Comparison of ENCODE assay signal across 16 cellular contexts in genomic region chr14:69664190-69664742, GRCh38. TPM values are rescaled to one million over a fixed set of nuclear protein-coding genes. Genes with fewer than 3 reads are reported as not detected.
DNase-seq lines count a peak whose midpoint lies in the region; ATAC-seq and TF ChIP-seq lines count a peak whose summit lies in the region.
"Had no signal": no experiment of that assay in that cellular context is flagged by ENCODE, and none has a peak within 500 bp of the region (broad histone marks: within the 10 kb centered on the region; RNA-seq: fewer than 3 reads in every experiment).

No MANE protein-coding gene starts in this region.

- no peak overlapping the region for H2AFZ ChIP-seq in OCI-LY1 (ENCODE audit: low read length)

- no peaks in the 10 kb centered on the region for H3K9me2 ChIP-seq in OCI-LY1 (ENCODE audit: low read depth, low read length)

- TF ChIP-seq CTCF in CD14-positive monocyte (IDR thresholded peaks at IDR 0.05), result no peak
- no peak for TF ChIP-seq CTCF in OCI-LY1 (IDR thresholded peaks at IDR 0.05; ENCODE audit: low read length)
- TF ChIP-seq CTCF in gastrocnemius medialis (IDR thresholded peaks at IDR 0.05 in 4 of 5, conservative IDR thresholded peaks at IDR 0.05 in 1 of 5), result no peak

- H3K27me3 Mint-ChIP-seq in CD14-positive monocyte (ENCODE audit: low read depth in 3 of 3), result no peaks in the 10 kb centered on the region

- intact Hi-C loops in CD14-positive monocyte (cut with micrococcal nuclease) (no loop called here), right cardiac atrium (cut with DNase I) (no loop called here), gastrocnemius medialis (cut with DNase I; ENCODE audit: low total_unique reads) (no loop called here), posterior vena cava (cut with DNase I) (loop anchor here in 1 of 2 donors (10.0 kb wide), 1 partner anchor 51 kb away; no protein-coding TSS in a partner anchor)

- H3K27ac ChIP-seq in OCI-LY1 (ENCODE audit: low read depth, low read length, poor library complexity, severe bottlenecking) (peak overlapping the region; percentile 83), right cardiac atrium (ENCODE audit: low read length) (peak overlapping the region; percentile 64), gastrocnemius medialis (peak overlapping the region; percentile 62 to 66 (median 64))
- H3K27ac ChIP-seq: epithelial cell of prostate had no signal

- H3K4me2 ChIP-seq in OCI-LY1 (ENCODE audit: low read length), result peak overlapping the region; percentile 24; the same call in 1 of the 2 replicates

- H3K9ac ChIP-seq in OCI-LY1 (ENCODE audit: low read length), result no peak overlapping the region

- in situ Hi-C loops in gastrocnemius medialis (cut with MboI; ENCODE audit: low sequenced_read_pairs in 4 of 4), result no loop called here

- no peaks in the 10 kb centered on the region for H3F3A ChIP-seq in OCI-LY1 (ENCODE audit: insufficient read depth, low read length)

- peaks cover 55% of the 10 kb centered on the region for H3K4me1 Mint-ChIP-seq in CD14-positive monocyte

- H3K36me3 Mint-ChIP-seq in CD14-positive monocyte, result peaks cover 48 to 68% of the 10 kb centered on the region in 2 donors

- H3K79me2 ChIP-seq in OCI-LY1 (ENCODE audit: insufficient read depth, low read length), result peaks cover 63% of the 10 kb centered on the region

- no peak overlapping the region for H3K4me3 Mint-ChIP-seq in CD14-positive monocyte

- no peaks in the 10 kb centered on the region for H3K27me3 ChIP-seq in OCI-LY1 (ENCODE audit: insufficient read depth, low read length)
- H3K27me3 ChIP-seq in right cardiac atrium (ENCODE audit: control insufficient read depth, insufficient read depth), result no peaks in the 10 kb centered on the region
- no peaks in the 10 kb centered on the region for H3K27me3 ChIP-seq in gastrocnemius medialis

- TF ChIP-seq POLR2A in gastrocnemius medialis (IDR thresholded peaks at IDR 0.05), result no peak

- ATAC-seq in right cardiac atrium (no peak), gastrocnemius medialis (peak; percentile 40 to 55), HG02678 (IDR thresholded peaks at IDR 0.05; ENCODE audit: unreplicated experiment) (no peak)
- ATAC-seq: HCT116 had no signal

- peak overlapping the region in 6 of 7 donors; percentile 7 to 86 (median 62) for H3K27ac Mint-ChIP-seq in CD14-positive monocyte

- no peaks in the 10 kb centered on the region for H3K9me3 ChIP-seq in OCI-LY1 (ENCODE audit: low read length)
- H3K9me3 ChIP-seq in right cardiac atrium (ENCODE audit: control insufficient read depth, low read length), result no peaks in the 10 kb centered on the region
- no peaks in the 10 kb centered on the region for H3K9me3 ChIP-seq in gastrocnemius medialis

- peaks cover 49% of the 10 kb centered on the region for H3K36me3 ChIP-seq in OCI-LY1 (ENCODE audit: insufficient read depth, low read length)
- peaks cover 0 to 6% of the 10 kb centered on the region in 2 donors for H3K36me3 ChIP-seq in gastrocnemius medialis

- H3K4me1 ChIP-seq in OCI-LY1 (ENCODE audit: insufficient read depth, low read length, severe bottlenecking) (peaks cover 88% of the 10 kb centered on the region), right cardiac atrium (ENCODE audit: control insufficient read depth, insufficient read depth, low read length) (peaks cover 35% of the 10 kb centered on the region), gastrocnemius medialis (peaks cover 64 to 73% of the 10 kb centered on the region in 2 donors)

- H4K20me1 ChIP-seq in OCI-LY1 (ENCODE audit: insufficient read depth, low read length), result no peaks in the 10 kb centered on the region

- DNase-seq in CD14-positive monocyte (ENCODE audit: low spot score), result no peak
- no peak for DNase-seq in right cardiac atrium
- DNase-seq in gastrocnemius medialis, result no peak
- no peak for DNase-seq in stimulated activated CD4-positive, alpha-beta T cell treated with anti-CD3 and anti-CD28 coated beads, Interleukin-2, amount 100 ng/mL, for 24 hours
- DNase-seq in posterior vena cava (ENCODE audit: low spot score), result no peak
- no peak for DNase-seq in NCI-H1417 (lab: John Stamatoyannopoulos, UW)
- DNase-seq: activated CD4-positive, alpha-beta T cell treated with anti-CD3 and anti-CD28 coated beads, Interleukin-2, amount 50 U/mL, for 1 hour; activated gamma-delta T cell; central memory CD4-positive, alpha-beta T cell; GDM1; NCI-H2171 treated with DMSO at 0.1 percent for 48 hours; stimulated activated CD4-positive, alpha-beta T cell treated with anti-CD3 and anti-CD28 coated beads, Interleukin-1b, Interleukin-23, amount 100 ng/mL, for 48 hours had no signal

- 66% methylated on average over 8 of the region's 8 CpGs for WGBS in right cardiac atrium

- H3K9me3 Mint-ChIP-seq in CD14-positive monocyte, result no peaks in the 10 kb centered on the region

- H3K4me3 ChIP-seq in OCI-LY1 (ENCODE audit: low read depth, low read length, poor library complexity, severe bottlenecking) (no peak overlapping the region), right cardiac atrium (ENCODE audit: low read length) (no peak overlapping the region), gastrocnemius medialis (no peak overlapping the region)

RNA-seq across cellular contexts. Expression of gene SUSD6, which starts 52.9 kb away (rescaled TPM):
- polyA plus RNA-seq in CD14-positive monocyte (10 to 100 TPM; 17.3 to 30.1 TPM), right cardiac atrium (9.1 TPM)
- total RNA-seq in right cardiac atrium (10 to 100 TPM; 16.5 to 25.9 (median 22.1) TPM), gastrocnemius medialis (10 to 100 TPM; 11.9 to 26.3 (median 16.2) TPM), posterior vena cava (10 to 100 TPM; 35.1 to 43.8 TPM)

Comparison
In these comparisons a context has a peak if more than half of its experiments do, and no peak if none do; other contexts are left out.
1. ATAC-seq: peak in gastrocnemius medialis (2 of 2); none in right cardiac atrium (0 of 2) and HG02678 (single experiment).
2. Peak in every context shown above with its lines, with median percentiles within 50 percentile points of each other: H3K27ac ChIP-seq.